ENCODE assay signal across 8 cellular contexts in genomic region chr4:102828497-102828808, GRCh38. TPM values are rescaled to one million over a fixed set of nuclear protein-coding genes. Genes with fewer than 3 reads are reported as not detected.
DNase-seq lines count a peak whose midpoint lies in the region; TF ChIP-seq lines count a peak whose summit lies in the region.

No MANE protein-coding gene starts in this region.

- TF ChIP-seq CTCF in AG04450 (IDR thresholded peaks at IDR 0.05; ENCODE audit: low read depth, low read length) = no peak
- no peak for TF ChIP-seq CTCF in dorsolateral prefrontal cortex (IDR thresholded peaks at IDR 0.05 in 54 of 56, conservative IDR thresholded peaks at IDR 0.05 in 2 of 56; ENCODE audit: low read depth in 1 of 56, partially characterized antibody in 56 of 56)

- H3K4me3 ChIP-seq in AG04450 (ENCODE audit: low read depth, low read length) (peak overlapping the region; percentile 92), dorsolateral prefrontal cortex (peak overlapping the region; percentile 69 to 98 (median 90)), mucosa of stomach (ENCODE audit: low read length) (peak overlapping the region; percentile 94)

- peak overlapping the region; percentile 99 for H3K9ac ChIP-seq in mucosa of stomach (ENCODE audit: low read length)

- DNase-seq in AG04450 (ENCODE audit: low read depth, low spot score) = no peak
- DNase-seq in dorsolateral prefrontal cortex = peak in 1 of 10 donors; percentile 23
- DNase-seq in NCI-H2171 treated with DMSO at 0.1 percent for 48 hours (lab: John Stamatoyannopoulos, UW) = no peak
- DNase-seq in NCI-H2029 treated with DMSO at 0.1 percent for 48 hours (lab: John Stamatoyannopoulos, UW) = no peak
- no peak for DNase-seq in activated naive CD4-positive, alpha-beta T cell treated with anti-CD3 and anti-CD28 coated beads, Interleukin-2, amount 50 U/mL, for 16 hours
- no peak for DNase-seq in retina

- H3K27me3 ChIP-seq in AG04450 (ENCODE audit: control insufficient read depth, insufficient read depth, low read length) = no peaks in the 10 kb centered on the region
- no peaks in the 10 kb centered on the region for H3K27me3 ChIP-seq in dorsolateral prefrontal cortex
- no peaks in the 10 kb centered on the region for H3K27me3 ChIP-seq in mucosa of stomach (ENCODE audit: control insufficient read depth, insufficient read depth, low read length)

- peaks cover 20% of the 10 kb centered on the region for H3K4me1 ChIP-seq in mucosa of stomach (ENCODE audit: control insufficient read depth, insufficient read depth, low read length)

- H3K9me3 ChIP-seq in AG04450 (ENCODE audit: control insufficient read depth, insufficient read depth, low read length) (no peaks in the 10 kb centered on the region; the same call in 1 of the 2 replicates), KOPT-K1 (ENCODE audit: insufficient read depth, low read length, poor library complexity, severe bottlenecking) (no peaks in the 10 kb centered on the region), mucosa of stomach (ENCODE audit: control insufficient read depth, low read length) (no peaks in the 10 kb centered on the region)

- POLR2A ChIA-PET in AG04450 (lab: Yijun Ruan, JAX) = interaction anchor here (0.9 to 4.2 kb wide), 12 partner anchors 8 to 259 kb away, joined by 3 to 46 read pairs (median 7); partner anchors contain the start of genes CISD2 and MANBA

- CTCF ChIA-PET in AG04450 (lab: Charles Lee) = interaction anchor here (1.0 to 1.9 kb wide), 4 partner anchors 204 to 398 kb away, joined by 3 to 8 read pairs (median 4); no protein-coding TSS in a partner anchor

- peak overlapping the region; percentile 100 for H3K27ac ChIP-seq in AG04450 (ENCODE audit: low read depth, low read length)
- peak overlapping the region; percentile 98 for H3K27ac ChIP-seq in KOPT-K1 (ENCODE audit: low read depth, low read length, poor library complexity, severe bottlenecking)
- peak overlapping the region; percentile 97 to 100 (median 100) for H3K27ac ChIP-seq in dorsolateral prefrontal cortex

- H3K36me3 ChIP-seq in KOPT-K1 (ENCODE audit: insufficient read depth, low read length) (peaks cover 26% of the 10 kb centered on the region), mucosa of stomach (ENCODE audit: control insufficient read depth, insufficient read depth, low read length) (no peaks in the 10 kb centered on the region)

- intact Hi-C loops in dorsolateral prefrontal cortex (cut with DNase I) = loop anchor here (5.0 to 10.0 kb wide), 5 partner anchors 179 to 384 kb away; partner anchors contain the start of gene NFKB1 (in 2 of the 2)

RNA-seq across cellular contexts. Expression of gene UBE2D3, which starts 1.1 kb away (rescaled TPM):
- polyA plus RNA-seq in AG04450 (2011; rRNA removed) = 381 and 534 TPM in 2 replicates
- polyA minus RNA-seq in AG04450 (2011; rRNA and poly(A)+ RNA removed) = 323 and 366 TPM in 2 replicates
- total RNA-seq in dorsolateral prefrontal cortex = 100 to 1,000 TPM; 177 to 322 (median 252) TPM

RNA-seq across cellular contexts. Expression of gene CISD2, which starts 40.3 kb away (rescaled TPM):
- 23.2 and 30.6 TPM in 2 replicates for polyA plus RNA-seq in AG04450 (2011; rRNA removed)
- polyA minus RNA-seq in AG04450 (2011; rRNA and poly(A)+ RNA removed) = 11.3 and 13.3 TPM in 2 replicates
- 10 to 100 TPM; 18.8 to 47.4 (median 33.4) TPM for total RNA-seq in dorsolateral prefrontal cortex
